9 cellular contexts compared by ENCODE assay signal in the genomic region with DNA sequence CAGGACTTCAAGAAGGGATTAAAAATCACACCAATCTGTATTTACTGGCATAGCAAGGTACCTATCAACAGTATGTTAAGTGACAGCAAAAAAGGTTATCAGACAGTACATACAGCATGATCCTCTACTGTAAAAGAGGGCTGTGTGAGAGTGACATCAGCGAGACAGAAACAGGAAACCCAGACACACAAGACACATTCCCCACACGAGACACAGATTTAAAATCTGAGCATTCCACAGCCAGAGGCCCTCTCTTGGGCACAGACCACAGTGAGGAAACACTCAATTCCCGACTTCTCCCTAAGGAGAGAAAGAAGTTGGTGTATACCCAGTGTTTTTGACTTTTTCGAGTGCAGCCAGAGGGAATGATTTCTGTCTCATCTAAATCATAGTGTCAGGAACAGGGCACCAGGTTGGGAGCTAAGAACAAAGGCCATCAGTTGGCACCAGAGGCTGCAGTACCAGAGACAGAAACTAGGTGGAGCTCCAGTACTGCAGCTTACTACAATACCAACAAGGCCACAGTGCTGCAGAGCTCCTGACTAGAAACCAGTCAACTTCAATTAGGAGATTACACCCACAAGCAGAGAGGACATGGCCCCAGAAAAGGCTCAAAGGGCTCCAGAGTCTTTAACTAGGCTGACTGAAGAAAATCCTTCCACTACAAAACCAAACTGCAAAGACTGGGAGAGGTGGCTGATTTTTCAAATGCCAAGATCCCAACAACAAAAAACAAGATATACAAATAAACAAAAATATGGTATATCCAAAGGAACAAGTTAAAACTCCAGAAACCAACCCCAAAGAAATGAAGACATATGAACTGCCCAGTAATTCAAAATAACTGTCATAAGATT. TPM values are rescaled to one million over a fixed set of nuclear protein-coding genes. Genes with fewer than 3 reads are reported as not detected.
DNase-seq lines count a peak whose midpoint lies in the region; ATAC-seq and TF ChIP-seq lines count a peak whose summit lies in the region.
"Had no signal": no experiment of that assay in that cellular context is flagged by ENCODE, and none has a peak within 500 bp of the region (broad histone marks: within the 10 kb centered on the region; RNA-seq: fewer than 3 reads in every experiment).

No MANE protein-coding gene starts in this region.

- peak; percentile 79 to 85 (median 81) for DNase-seq in CD4-positive, alpha-beta memory T cell
- DNase-seq in NCI-H1092 treated with DMSO at 0.1 percent for 48 hours (lab: John Stamatoyannopoulos, UW) (peak; percentile 85), SK-MEL-5 (ENCODE audit: low read depth, low spot score) (peak; percentile 87), globus pallidus (ENCODE audit: low spot score) (peak; percentile 83), upper lobe of right lung (no peak)
- peak; percentile 34 to 68 (median 50) for DNase-seq in activated naive CD4-positive, alpha-beta T cell (lab: John Stamatoyannopoulos, UW)

- peaks cover 0 to 18% (median 10%) of the 10 kb centered on the region in 8 donors for H3K9me3 Mint-ChIP-seq in CD4-positive, alpha-beta memory T cell

- TF ChIP-seq CTCF in parathyroid adenoma (IDR thresholded peaks at IDR 0.05) (peak; percentile 99), upper lobe of right lung (IDR thresholded peaks at IDR 0.05) (peak; percentile 99)

- ATAC-seq in GM21390 (IDR thresholded peaks at IDR 0.05; ENCODE audit: unreplicated experiment) (peak; percentile 73), upper lobe of right lung (peak; percentile 100)

- H3K27me3 ChIP-seq in CD4-positive, alpha-beta memory T cell (ENCODE audit: insufficient read depth, low read length), result no peaks in the 10 kb centered on the region
- H3K27me3 ChIP-seq in parathyroid adenoma (ENCODE audit: control insufficient read depth, insufficient read depth, low read length) (no peaks in the 10 kb centered on the region), upper lobe of right lung (no peaks in the 10 kb centered on the region)

- H3K36me3 ChIP-seq in CD4-positive, alpha-beta memory T cell (ENCODE audit: insufficient read depth, low read length), result peaks cover 27% of the 10 kb centered on the region
- H3K36me3 ChIP-seq in parathyroid adenoma (ENCODE audit: control insufficient read depth, insufficient read depth, low read length) (no peaks in the 10 kb centered on the region), upper lobe of right lung (peaks cover 32% of the 10 kb centered on the region)

- intact Hi-C loops in CD4-positive, alpha-beta memory T cell (cut with micrococcal nuclease), result loop anchor here (1.0 to 10.0 kb wide), 5 partner anchors 10 to 417 kb away; no protein-coding TSS in a partner anchor
- intact Hi-C loops in upper lobe of right lung (cut with DNase I), result no loop called here

- peaks cover 52% of the 10 kb centered on the region for H3K4me1 ChIP-seq in CD4-positive, alpha-beta memory T cell (ENCODE audit: insufficient read depth, low read length)
- H3K4me1 ChIP-seq in parathyroid adenoma (no peaks in the 10 kb centered on the region), upper lobe of right lung (no peaks in the 10 kb centered on the region)

- no peak overlapping the region for H3K4me3 ChIP-seq in CD4-positive, alpha-beta memory T cell (ENCODE audit: low read length in 2 of 2)
- no peak overlapping the region for H3K4me3 ChIP-seq in parathyroid adenoma (ENCODE audit: low read depth, low read length)
- no peak overlapping the region for H3K4me3 ChIP-seq in upper lobe of right lung

- H2AFZ ChIP-seq in parathyroid adenoma, result no peak overlapping the region

- in situ Hi-C loops in SK-MEL-5 (cut with HindIII; ENCODE audit: low pct_unique_long_range_greater_than_20kb, low sequenced_read_pairs), result no loop called here

- H3K4me1 Mint-ChIP-seq in CD4-positive, alpha-beta memory T cell, result peaks cover 45 to 60% (median 54%) of the 10 kb centered on the region in 4 donors

- peaks cover 19% of the 10 kb centered on the region for H3K79me2 ChIP-seq in parathyroid adenoma

- POLR2A ChIA-PET in CD4-positive, alpha-beta memory T cell (lab: Charles Lee; ENCODE audit: partially characterized antibody), result interaction anchor here (0.7 to 2.2 kb wide), 28 partner anchors 10 to 416 kb away, joined by 3 to 41 read pairs (median 5); a partner anchor contains a TSS

- H3K36me3 Mint-ChIP-seq in CD4-positive, alpha-beta memory T cell, result peaks cover 56 to 74% of the 10 kb centered on the region in 2 donors

- peak overlapping the region; percentile 66 to 89 (median 84) for H3K27ac Mint-ChIP-seq in CD4-positive, alpha-beta memory T cell

- no peak overlapping the region for H3K4me2 ChIP-seq in parathyroid adenoma (ENCODE audit: low read length)

- H3K27me3 Mint-ChIP-seq in CD4-positive, alpha-beta memory T cell, result no peaks in the 10 kb centered on the region
- H3K27me3 Mint-ChIP-seq: IgD-negative memory B cell had no signal

- peak overlapping the region; percentile 10 for H3K27ac ChIP-seq in CD4-positive, alpha-beta memory T cell (ENCODE audit: low read depth, low read length)
- no peak overlapping the region for H3K27ac ChIP-seq in parathyroid adenoma
- no peak overlapping the region for H3K27ac ChIP-seq in upper lobe of right lung

- no peaks in the 10 kb centered on the region for H3K9me3 ChIP-seq in CD4-positive, alpha-beta memory T cell (ENCODE audit: control insufficient read depth in 1 of 2, low read length in 2 of 2)
- no peaks in the 10 kb centered on the region for H3K9me3 ChIP-seq in parathyroid adenoma (ENCODE audit: control insufficient read depth, low read length)
- H3K9me3 ChIP-seq in upper lobe of right lung, result no peaks in the 10 kb centered on the region

- H3K9ac ChIP-seq in parathyroid adenoma, result no peak overlapping the region

- peak overlapping the region in 5 of 8 donors; percentile 10 to 73 (median 33) for H3K4me3 Mint-ChIP-seq in CD4-positive, alpha-beta memory T cell

- CTCF ChIA-PET in CD4-positive, alpha-beta memory T cell (lab: Charles Lee; ENCODE audit: partially characterized antibody), result interaction anchor here (0.8 to 2.2 kb wide), 53 partner anchors 8 to 843 kb away, joined by 3 to 51 read pairs (median 5); no protein-coding TSS in a partner anchor

RNA-seq across cellular contexts. Expression of a gene that starts 41.0 kb away (rescaled TPM):
- 10 to 100 TPM; 43.5 to 47.2 TPM for total RNA-seq in CD4-positive, alpha-beta memory T cell
- 10 to 100 TPM; 41.8 to 48.8 TPM for polyA plus RNA-seq in CD4-positive, alpha-beta memory T cell
- total RNA-seq in SK-MEL-5 (2014; rRNA removed; shearing (Covaris generic)), result 64.5 and 72.6 TPM in 2 replicates
- polyA plus RNA-seq in SK-MEL-5 (2015; cell fraction: cytosol; rRNA removed), result 56.5 and 62.8 TPM in 2 replicates
- polyA plus RNA-seq in SK-MEL-5 (2015; cell fraction: nucleus; rRNA removed), result 36.4 and 44.8 TPM in 2 replicates
- 53.4 TPM for total RNA-seq in upper lobe of right lung

RNA-seq across cellular contexts. Expression of a gene that starts 41.1 kb away (rescaled TPM):
- total RNA-seq in CD4-positive, alpha-beta memory T cell, result 10 to 100 TPM; 51.3 to 52.4 TPM
- polyA plus RNA-seq in CD4-positive, alpha-beta memory T cell, result 10 to 100 TPM; 32.4 to 40.8 TPM
- 45.0 and 46.4 TPM in 2 replicates for total RNA-seq in SK-MEL-5 (2014; rRNA removed; shearing (Covaris generic))
- polyA plus RNA-seq in SK-MEL-5 (2015; cell fraction: cytosol; rRNA removed), result 23.2 and 41.5 TPM in 2 replicates
- polyA plus RNA-seq in SK-MEL-5 (2015; cell fraction: nucleus; rRNA removed), result 181 and 231 TPM in 2 replicates
- 26.6 TPM for total RNA-seq in upper lobe of right lung
